In the genomic region with DNA sequence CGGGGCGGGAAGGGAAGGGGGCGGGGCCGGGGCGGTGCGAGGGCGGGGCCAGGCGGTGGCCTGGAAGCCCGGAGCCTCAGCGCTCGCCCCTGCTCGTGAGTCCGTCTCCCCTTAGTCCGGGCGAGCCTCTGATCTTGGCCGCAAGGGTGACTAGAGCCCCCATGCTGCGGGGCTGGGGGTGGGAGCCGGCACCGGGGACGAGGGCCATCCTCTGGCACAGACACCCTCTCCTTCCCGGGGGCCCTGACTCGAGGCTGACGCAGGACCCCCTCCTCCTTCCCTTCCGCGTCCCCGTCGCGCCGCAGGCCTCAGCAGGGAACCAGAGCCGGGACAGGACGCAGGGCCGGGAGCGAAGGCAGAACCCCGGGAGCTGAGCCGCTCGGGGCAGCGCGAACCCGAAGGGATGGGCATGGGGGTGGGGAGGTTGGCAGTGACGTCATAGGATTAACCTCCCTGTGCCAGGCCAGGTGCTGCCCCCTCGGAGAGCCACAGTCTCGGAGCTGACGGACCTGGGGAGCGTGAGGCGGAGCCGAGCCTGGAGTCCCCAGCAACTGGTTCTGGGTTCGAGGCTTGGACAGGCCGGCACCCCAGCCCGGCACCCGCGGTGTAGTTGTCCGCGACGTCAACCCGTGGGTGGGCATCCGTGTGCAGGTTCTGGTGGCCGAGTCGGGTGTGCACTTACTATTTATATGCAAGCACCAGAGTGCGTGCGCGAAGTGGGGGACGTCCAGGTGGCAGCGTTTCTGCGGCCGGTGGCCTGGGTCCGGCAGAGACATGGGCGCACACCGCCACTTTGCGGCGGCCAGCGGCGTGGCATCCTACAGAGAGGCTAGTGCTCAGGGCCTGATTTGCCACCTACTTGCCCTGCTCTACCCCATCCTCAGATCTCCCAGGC, we compare ENCODE assay signal across 7 cellular contexts. TPM values are rescaled to one million over a fixed set of nuclear protein-coding genes. Genes with fewer than 3 reads are reported as not detected.
DNase-seq lines count a peak whose midpoint lies in the region; TF ChIP-seq lines count a peak whose summit lies in the region.

No MANE protein-coding gene starts in this region.

- H3K4me3 Mint-ChIP-seq in activated naive CD4-positive, alpha-beta T cell treated with anti-CD3 and anti-CD28 coated beads, Interleukin-2, amount 10 ng/mL, durations not matched to agents 7 days and 5 days = peak overlapping the region; percentile 86

- DNase-seq in SJCRH30 (peak; percentile 81 to 89), germinal center (ENCODE audit: low spot score) (peak; percentile 93), tibial artery (peak; percentile 88 to 92)
- DNase-seq in activated naive CD4-positive, alpha-beta T cell treated with anti-CD3 and anti-CD28 coated beads, Interleukin-2, amount 10 ng/mL, durations not matched to agents 7 days and 5 days = peak; percentile 77

- H3K4me3 ChIP-seq in SJCRH30 = peak overlapping the region; percentile 73
- H3K4me3 ChIP-seq in neutrophil (ENCODE audit: low read depth in 1 of 2, low read length in 1 of 2) = peak overlapping the region; percentile 89 to 90
- H3K4me3 ChIP-seq in tibial artery = peak overlapping the region; percentile 70 to 94

- CTCF ChIA-PET in activated naive CD4-positive, alpha-beta T cell treated with anti-CD3 and anti-CD28 coated beads, Interleukin-2, amount 10 ng/mL, durations not matched to agents 7 days and 5 days (lab: Charles Lee) = interaction anchor here (1.6 to 7.8 kb wide), 2 partner anchors 63 to 212 kb away, joined by 7 to 193 read pairs; no protein-coding TSS in a partner anchor

- H3K27ac ChIP-seq in KOPT-K1 (ENCODE audit: low read depth, low read length, poor library complexity, severe bottlenecking) = peak overlapping the region; percentile 50
- peak overlapping the region; percentile 19; the same call in 1 of the 2 replicates for H3K27ac ChIP-seq in SJCRH30
- H3K27ac ChIP-seq in neutrophil = peak overlapping the region; percentile 72
- peak overlapping the region; percentile 98 to 99 for H3K27ac ChIP-seq in tibial artery

- H3K36me3 Mint-ChIP-seq in activated naive CD4-positive, alpha-beta T cell treated with anti-CD3 and anti-CD28 coated beads, Interleukin-2, amount 10 ng/mL, durations not matched to agents 7 days and 5 days = peaks cover 1% of the 10 kb centered on the region

- no peaks in the 10 kb centered on the region for H3K27me3 ChIP-seq in SJCRH30
- peaks cover 7% of the 10 kb centered on the region for H3K27me3 ChIP-seq in neutrophil
- H3K27me3 ChIP-seq in tibial artery = no peaks in the 10 kb centered on the region

- peaks cover 24% of the 10 kb centered on the region for H3K27me3 Mint-ChIP-seq in activated naive CD4-positive, alpha-beta T cell treated with anti-CD3 and anti-CD28 coated beads, Interleukin-2, amount 10 ng/mL, durations not matched to agents 7 days and 5 days

- H3K4me1 ChIP-seq in SJCRH30 = peaks cover 19% of the 10 kb centered on the region
- H3K4me1 ChIP-seq in neutrophil (ENCODE audit: control insufficient read depth in 1 of 2, insufficient read depth in 1 of 2, low read depth in 1 of 2, low read length in 1 of 2) = peaks cover 26 to 35% of the 10 kb centered on the region in 2 experiments
- peaks cover 6 to 64% (median 52%) of the 10 kb centered on the region in 4 donors for H3K4me1 ChIP-seq in tibial artery

- H3K9me3 Mint-ChIP-seq in activated naive CD4-positive, alpha-beta T cell treated with anti-CD3 and anti-CD28 coated beads, Interleukin-2, amount 10 ng/mL, durations not matched to agents 7 days and 5 days = no peaks in the 10 kb centered on the region

- peak; percentile 95 for TF ChIP-seq CTCF in GM12874 (IDR thresholded peaks at IDR 0.05; ENCODE audit: insufficient read depth, low read depth, low read length)
- TF ChIP-seq CTCF in neutrophil (IDR thresholded peaks at IDR 0.05) = peak; percentile 90
- TF ChIP-seq CTCF in tibial artery (IDR thresholded peaks at IDR 0.05) = peak; percentile 88 to 93

- H3K4me1 Mint-ChIP-seq in activated naive CD4-positive, alpha-beta T cell treated with anti-CD3 and anti-CD28 coated beads, Interleukin-2, amount 10 ng/mL, durations not matched to agents 7 days and 5 days = peaks cover 23% of the 10 kb centered on the region

- no peaks in the 10 kb centered on the region for H3K9me3 ChIP-seq in KOPT-K1 (ENCODE audit: insufficient read depth, low read length, poor library complexity, severe bottlenecking)
- H3K9me3 ChIP-seq in SJCRH30 (replicated peaks) = no peaks in the 10 kb centered on the region
- H3K9me3 ChIP-seq in neutrophil = no peaks in the 10 kb centered on the region
- no peaks in the 10 kb centered on the region for H3K9me3 ChIP-seq in tibial artery

- peak overlapping the region; percentile 86 for H3K27ac Mint-ChIP-seq in activated naive CD4-positive, alpha-beta T cell treated with anti-CD3 and anti-CD28 coated beads, Interleukin-2, amount 10 ng/mL, durations not matched to agents 7 days and 5 days

- intact Hi-C loops in tibial artery (cut with DNase I; ENCODE audit: low total_unique reads) = loop anchor here (5.0 kb wide), 2 partner anchors 36 to 216 kb away; a partner anchor contains a TSS

- H3K36me3 ChIP-seq in KOPT-K1 (ENCODE audit: insufficient read depth, low read length) (no peaks in the 10 kb centered on the region), SJCRH30 (no peaks in the 10 kb centered on the region), neutrophil (no peaks in the 10 kb centered on the region), tibial artery (peaks cover 0 to 4% (median 2%) of the 10 kb centered on the region in 3 donors)

RNA-seq across cellular contexts. Expression of a gene that starts 0.5 kb away (rescaled TPM):
- 5.8 and 8.2 TPM in 2 replicates for total RNA-seq in SJCRH30 (2014; rRNA removed; shearing (Covaris generic))

RNA-seq across cellular contexts. Expression of a gene that starts 2.7 kb away (rescaled TPM):
- total RNA-seq in SJCRH30 (2014; rRNA removed; shearing (Covaris generic)) = 0.33 and 0.61 TPM in 2 replicates

RNA-seq across cellular contexts. Expression of a gene that starts 15.5 kb away (rescaled TPM):
- 9.7 and 10.5 TPM in 2 replicates for total RNA-seq in SJCRH30 (2014; rRNA removed; shearing (Covaris generic))

RNA-seq across cellular contexts. Expression of a gene that starts 28.9 kb away (rescaled TPM):
- 6.2 and 6.3 TPM in 2 replicates for total RNA-seq in SJCRH30 (2014; rRNA removed; shearing (Covaris generic))

Comparison
In these comparisons a context has a peak if more than half of its experiments do, and no peak if none do; other contexts are left out.
1. Peak in every context shown above with its lines: DNase-seq, H3K4me3 ChIP-seq and H3K27ac ChIP-seq.
2. H3K27ac ChIP-seq: peak in every context shown above with its lines; median percentile 98 in tibial artery; 72 in neutrophil; 50 in KOPT-K1; 19 in SJCRH30.